1 cellular context compared by ENCODE assay signal in the genomic region with DNA sequence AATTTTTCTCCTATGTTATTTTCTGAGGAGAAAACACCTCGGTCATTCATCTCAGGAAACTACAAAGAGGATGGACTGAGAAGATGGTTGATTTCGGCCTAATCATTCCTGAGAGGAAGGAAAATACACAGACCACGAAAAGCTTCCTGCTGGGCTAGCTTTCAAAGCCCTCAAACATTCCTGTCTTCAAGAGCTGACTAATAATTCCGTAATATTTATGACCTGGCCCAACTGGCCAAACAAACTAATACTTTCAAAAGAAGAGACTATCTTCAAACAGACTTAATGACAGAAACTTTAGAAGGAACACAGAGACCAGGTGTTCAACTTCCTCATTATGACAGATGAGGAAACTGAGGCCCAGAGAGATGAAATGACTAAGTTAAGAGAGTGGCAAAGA.
TF ChIP-seq lines count a peak whose summit lies in the region.

No MANE protein-coding gene starts in this region.

TF ChIP-seq in IMR-90, 13 proteins besides CTCF, POLR2A, EP300 and RAD21:
- TF ChIP-seq CEBPB (IDR thresholded peaks at IDR 0.05; ENCODE audit: low read depth, low read length) (no peak), RCOR1 (IDR thresholded peaks at IDR 0.05; ENCODE audit: insufficient replicate concordance, low read length) (no peak), NFE2L2 (IDR thresholded peaks at IDR 0.05; ENCODE audit: low read depth, low read length) (no peak), MAFK (IDR thresholded peaks at IDR 0.05; ENCODE audit: low read depth, low read length) (no peak)
